Comparison of ENCODE assay signal across 35 cellular contexts in genomic region chr6:67664942-67665341, GRCh38.
"Had no signal": no experiment of that assay in that cellular context is flagged by ENCODE, and none has a peak within 500 bp of the region (broad histone marks: within the 10 kb centered on the region; RNA-seq: fewer than 3 reads in every experiment).

No MANE protein-coding gene starts in this region.

- DNase-seq: MG63, MM.1S, MV-4-11, NCI-H1048, NCI-H1092, NCI-H1092 treated with DMSO at 0.1 percent for 48 hours, NCI-H1105, NCI-H1105 treated with DMSO at 0.1 percent for 48 hours, NCI-H1417, NCI-H1417 treated with DMSO at 0.1 percent for 48 hours, NCI-H1436, NCI-H1436 treated with DMSO at 0.1 percent for 48 hours, NCI-H146, NCI-H1694, NCI-H1694 treated with DMSO at 0.1 percent for 48 hours, NCI-H187, NCI-H187 treated with DMSO at 0.1 percent for 48 hours, NCI-H1930, NCI-H2029, NCI-H2029 treated with DMSO at 0.1 percent for 48 hours, NCI-H2081, NCI-H2081 treated with DMSO at 0.1 percent for 48 hours, NCI-H2107, NCI-H2171, NCI-H2171 treated with DMSO at 0.1 percent for 48 hours, NCI-H2227 treated with DMSO at 0.1 percent for 48 hours, NCI-H226, NCI-H345, NCI-H446, NCI-H446 treated with DMSO at 0.1 percent for 48 hours, NCI-H510A, NCI-H510A treated with DMSO at 0.1 percent for 48 hours, NCI-H524, NCI-H524 treated with DMSO at 0.1 percent for 48 hours, NCI-H526 had no signal

- H3K36me3 ChIP-seq: MG63 had no signal

- H3K4me3 ChIP-seq: MG63 had no signal

- H3K27me3 ChIP-seq: MG63 had no signal

- H3K9me3 ChIP-seq: MG63 had no signal
